10 cellular contexts compared by ENCODE assay signal in genomic region chr1:169692766-169693460, GRCh38. TPM values are rescaled to one million over a fixed set of nuclear protein-coding genes. Genes with fewer than 3 reads are reported as not detected.
A peak's percentile ranks its signal among the peaks of the same experiment; 100 is the strongest.
DNase-seq lines count a peak whose midpoint lies in the region; ATAC-seq and TF ChIP-seq lines count a peak whose summit lies in the region.
"Had no signal": no experiment of that assay in that cellular context is flagged by ENCODE, and none has a peak within 500 bp of the region (broad histone marks: within the 10 kb centered on the region; RNA-seq: fewer than 3 reads in every experiment).

No MANE protein-coding gene starts in this region.

- peaks cover 64% of the 10 kb centered on the region for H3K36me3 Mint-ChIP-seq in activated T-cell treated with anti-CD3 and anti-CD28 coated beads, Interleukin-2, amount 50 U/mL, for 24 hours (ENCODE audit: low read depth)
- H3K36me3 Mint-ChIP-seq in stimulated activated memory B cell treated with anti-CD40 and anti-IgM and Interleukin-4, amounts not matched to agents 10 μg/mL and 1 μg/mL and 100 μg/mL, for 72 hours, result peaks cover 12% of the 10 kb centered on the region

- peak overlapping the region; percentile 96 for H3K27ac Mint-ChIP-seq in activated T-cell treated with anti-CD3 and anti-CD28 coated beads, Interleukin-2, amount 50 U/mL, for 24 hours
- H3K27ac Mint-ChIP-seq in stimulated activated memory B cell treated with anti-CD40 and anti-IgM and Interleukin-4, amounts not matched to agents 10 μg/mL and 1 μg/mL and 100 μg/mL, for 72 hours, result no peak overlapping the region

- H3K36me3 ChIP-seq in BE2C, result no peaks in the 10 kb centered on the region

- H3K9me3 Mint-ChIP-seq in activated T-cell treated with anti-CD3 and anti-CD28 coated beads, Interleukin-2, amount 50 U/mL, for 24 hours, result no peaks in the 10 kb centered on the region
- H3K9me3 Mint-ChIP-seq in stimulated activated memory B cell treated with anti-CD40 and anti-IgM and Interleukin-4, amounts not matched to agents 10 μg/mL and 1 μg/mL and 100 μg/mL, for 72 hours, result no peaks in the 10 kb centered on the region
- H3K9me3 Mint-ChIP-seq: neural crest cell had no signal

- TF ChIP-seq CTCF in BE2C (IDR thresholded peaks at IDR 0.05; ENCODE audit: low read depth, low read length), result no peak

- H3K4me1 Mint-ChIP-seq in activated T-cell treated with anti-CD3 and anti-CD28 coated beads, Interleukin-2, amount 50 U/mL, for 24 hours (ENCODE audit: low read depth), result peaks cover 94% of the 10 kb centered on the region
- H3K4me1 Mint-ChIP-seq in stimulated activated memory B cell treated with anti-CD40 and anti-IgM and Interleukin-4, amounts not matched to agents 10 μg/mL and 1 μg/mL and 100 μg/mL, for 72 hours, result peaks cover 85% of the 10 kb centered on the region
- H3K4me1 Mint-ChIP-seq: neural crest cell had no signal

- no peaks in the 10 kb centered on the region for H3K27me3 Mint-ChIP-seq in activated T-cell treated with anti-CD3 and anti-CD28 coated beads, Interleukin-2, amount 50 U/mL, for 24 hours
- H3K27me3 Mint-ChIP-seq in stimulated activated memory B cell treated with anti-CD40 and anti-IgM and Interleukin-4, amounts not matched to agents 10 μg/mL and 1 μg/mL and 100 μg/mL, for 72 hours, result no peaks in the 10 kb centered on the region

- no peak for DNase-seq in activated T-cell treated with anti-CD3 and anti-CD28 coated beads, Interleukin-2, amount 50 U/mL, for 24 hours
- DNase-seq in activated T-cell treated with anti-CD3 and anti-CD28 coated beads for 4 hours (no peak), T-helper 1 cell (peak in 3 of 5 donors; percentile 13 to 94 (median 30)), NCI-H2171 (lab: John Stamatoyannopoulos, UW) (no peak), HUDEP-2 (lab: John Stamatoyannopoulos, UW; ENCODE audit: unreplicated experiment in 76 of 76) (no peak), BE2C (no peak)

- H3K4me3 ChIP-seq in BE2C (ENCODE audit: low read depth, low read length), result no peak overlapping the region
- H3K4me3 ChIP-seq: hepatocyte had no signal

- peak; percentile 29 for ATAC-seq in HG02870 (IDR thresholded peaks at IDR 0.05; ENCODE audit: unreplicated experiment)
- ATAC-seq in stimulated activated memory B cell treated with anti-CD40 and anti-IgM and Interleukin-4, amounts not matched to agents 10 μg/mL and 1 μg/mL and 100 μg/mL, for 72 hours, result peak; percentile 88

- no peaks in the 10 kb centered on the region for H3K27me3 ChIP-seq in BE2C
- H3K27me3 ChIP-seq: hepatocyte had no signal

- no peaks in the 10 kb centered on the region for H3K9me3 ChIP-seq in BE2C

- peak overlapping the region; percentile 54 for H3K4me3 Mint-ChIP-seq in activated T-cell treated with anti-CD3 and anti-CD28 coated beads, Interleukin-2, amount 50 U/mL, for 24 hours
- H3K4me3 Mint-ChIP-seq in stimulated activated memory B cell treated with anti-CD40 and anti-IgM and Interleukin-4, amounts not matched to agents 10 μg/mL and 1 μg/mL and 100 μg/mL, for 72 hours, result peak overlapping the region; percentile 75
- H3K4me3 Mint-ChIP-seq: neural crest cell had no signal

- H3K4me1 ChIP-seq in BE2C, result no peaks in the 10 kb centered on the region

RNA-seq across cellular contexts. Expression of gene SELL, which starts 18.5 kb away (rescaled TPM):
- not detected for polyA plus RNA-seq in BE2C (2012; ENCODE audit: insufficient read depth, insufficient read length, low read depth)

RNA-seq across cellular contexts. Expression of gene SELE, which starts 41.0 kb away (rescaled TPM):
- not detected for polyA plus RNA-seq in BE2C (2012; ENCODE audit: insufficient read depth, insufficient read length, low read depth)
- polyA plus RNA-seq: hepatocyte had no signal

Comparison
In these comparisons a context has a peak if more than half of its experiments do, and no peak if none do; other contexts are left out.
1. DNase-seq: peak in T-helper 1 cell (3 of 5); none in activated T-cell treated with anti-CD3 and anti-CD28 coated beads, Interleukin-2, amount 50 U/mL, for 24 hours (single experiment), activated T-cell treated with anti-CD3 and anti-CD28 coated beads for 4 hours (single experiment), NCI-H2171 (single experiment), HUDEP-2 (0 of 76) and BE2C (single experiment).